ENCODE assay signal across 1 cellular context in the genomic region with DNA sequence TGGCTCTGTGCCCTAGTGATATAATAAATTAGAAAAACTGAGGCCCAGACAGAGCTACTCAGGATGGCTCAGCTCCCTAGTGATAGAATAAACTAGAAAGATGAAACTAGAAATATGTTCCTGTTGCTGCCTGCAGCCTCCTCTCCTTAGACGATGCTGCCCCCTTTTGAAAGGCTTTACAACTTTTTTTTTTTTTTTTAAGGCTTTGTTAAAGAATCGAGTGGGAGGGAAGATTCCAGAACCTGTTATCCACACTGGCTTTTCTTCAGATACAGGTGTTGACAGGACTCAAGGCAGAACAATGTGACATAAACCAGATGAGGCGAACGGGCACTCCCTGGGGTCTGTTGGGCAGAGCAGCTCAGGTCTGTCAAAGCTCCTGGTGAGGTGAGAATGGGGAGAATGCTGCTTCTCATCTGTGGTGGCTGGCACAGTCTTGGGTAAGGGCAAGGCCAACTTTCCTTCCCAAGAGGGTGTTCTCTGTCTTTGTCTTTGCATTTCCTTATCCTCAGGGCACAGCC.
TF ChIP-seq lines count a peak whose summit lies in the region.

No MANE protein-coding gene starts in this region.

TF ChIP-seq in H1, 55 proteins besides CTCF, POLR2A, EP300 and RAD21:
- no peak for TF ChIP-seq SP4 (IDR thresholded peaks at IDR 0.05; ENCODE audit: low read length)
- no peak for TF ChIP-seq TAF1 (IDR thresholded peaks at IDR 0.05; ENCODE audit: low read depth, low read length)
- 0 out of 4 replicates have a peak, but pooled peaks of 1 of the 2 experiments have one; percentile 44 for TF ChIP-seq SIN3A (conservative IDR thresholded peaks at IDR 0.05 in 1 of 2, IDR thresholded peaks at IDR 0.05 in 1 of 2; ENCODE audit: low read depth in 1 of 2, low read length in 2 of 2)
- TF ChIP-seq TCF12 (IDR thresholded peaks at IDR 0.05; ENCODE audit: low read depth, low read length) = no peak
- TF ChIP-seq POU5F1 (IDR thresholded peaks at IDR 0.05; ENCODE audit: low read depth, low read length) = no peak
TF ChIP-seq in H1: peak in this region for 1.
